2 cellular contexts compared by ENCODE assay signal in the genomic region with DNA sequence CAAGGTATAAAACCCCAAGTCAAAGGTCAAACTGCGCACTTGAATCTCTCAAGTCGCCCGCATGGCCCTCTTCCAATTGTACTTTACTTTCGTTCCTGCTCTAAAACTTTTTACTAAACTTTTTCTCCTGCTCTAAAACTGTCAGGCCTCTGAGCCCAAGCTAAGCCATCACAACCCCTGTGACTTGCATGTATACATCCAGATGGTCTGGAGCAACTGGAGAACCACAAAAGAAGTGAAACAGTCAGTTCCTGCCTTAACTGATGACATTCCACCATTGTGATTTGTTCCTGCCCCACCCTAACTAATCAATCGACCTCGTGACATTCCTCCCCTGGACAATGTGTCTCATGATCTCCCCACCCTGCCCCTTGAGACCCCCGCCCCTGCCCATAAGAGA.
TF ChIP-seq lines count a peak whose summit lies in the region.

No MANE protein-coding gene starts in this region.

TF ChIP-seq in HCT116, 20 proteins besides CTCF, POLR2A, EP300 and RAD21:
- TF ChIP-seq CBX3 (IDR thresholded peaks at IDR 0.05; ENCODE audit: low read depth): peak; percentile 72; the same call in 1 of the 2 replicates
- TF ChIP-seq ZNF274 (IDR thresholded peaks at IDR 0.05; ENCODE audit: low read depth, low read length): no peak
TF ChIP-seq in HCT116: peak in this region for 1.

TF ChIP-seq in K562, 482 proteins besides CTCF, POLR2A, EP300 and RAD21:
- peak; percentile 55 to 74; a peak in 3 of 4 replicates for TF ChIP-seq TRIM24 (IDR thresholded peaks at IDR 0.05)
- peak; percentile 80; the same call in 1 of the 2 replicates for TF ChIP-seq CBX1 (IDR thresholded peaks at IDR 0.05; ENCODE audit: low read depth)
- peak; percentile 99 for TF ChIP-seq CBX5 (IDR thresholded peaks at IDR 0.05; ENCODE audit: borderline replicate concordance, low read depth)
- TF ChIP-seq CBX3 (IDR thresholded peaks at IDR 0.05; ENCODE audit: borderline replicate concordance in 1 of 2, low read length in 2 of 2): peak in 1 of 2 experiments; percentile 91; a peak in 2 of 3 replicates
- TF ChIP-seq, protein P1, sequence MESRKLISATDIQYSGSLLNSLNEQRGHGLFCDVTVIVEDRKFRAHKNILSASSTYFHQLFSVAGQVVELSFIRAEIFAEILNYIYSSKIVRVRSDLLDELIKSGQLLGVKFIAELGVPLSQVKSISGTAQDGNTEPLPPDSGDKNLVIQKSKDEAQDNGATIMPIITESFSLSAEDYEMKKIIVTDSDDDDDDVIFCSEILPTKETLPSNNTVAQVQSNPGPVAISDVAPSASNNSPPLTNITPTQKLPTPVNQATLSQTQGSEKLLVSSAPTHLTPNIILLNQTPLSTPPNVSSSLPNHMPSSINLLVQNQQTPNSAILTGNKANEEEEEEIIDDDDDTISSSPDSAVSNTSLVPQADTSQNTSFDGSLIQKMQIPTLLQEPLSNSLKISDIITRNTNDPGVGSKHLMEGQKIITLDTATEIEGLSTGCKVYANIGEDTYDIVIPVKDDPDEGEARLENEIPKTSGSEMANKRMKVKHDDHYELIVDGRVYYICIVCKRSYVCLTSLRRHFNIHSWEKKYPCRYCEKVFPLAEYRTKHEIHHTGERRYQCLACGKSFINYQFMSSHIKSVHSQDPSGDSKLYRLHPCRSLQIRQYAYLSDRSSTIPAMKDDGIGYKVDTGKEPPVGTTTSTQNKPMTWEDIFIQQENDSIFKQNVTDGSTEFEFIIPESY (CRISPR knock-in tag; IDR thresholded peaks at IDR 0.05): 0 out of 2 replicates have a peak, but pooled peaks have one; percentile 14
- TF ChIP-seq SMAD2 (IDR thresholded peaks at IDR 0.05; ENCODE audit: low read depth, low read length): no peak
- TF ChIP-seq, protein P2, sequence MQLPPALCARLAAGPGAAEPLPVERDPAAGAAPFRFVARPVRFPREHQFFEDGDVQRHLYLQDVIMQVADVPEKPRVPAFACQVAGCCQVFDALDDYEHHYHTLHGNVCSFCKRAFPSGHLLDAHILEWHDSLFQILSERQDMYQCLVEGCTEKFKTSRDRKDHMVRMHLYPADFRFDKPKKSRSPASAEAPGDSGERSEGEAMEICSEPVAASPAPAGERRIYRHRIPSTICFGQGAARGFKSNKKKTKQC (CRISPR knock-in tag; IDR thresholded peaks at IDR 0.05): 0 out of 2 replicates have a peak, but pooled peaks have one; percentile 38
- peak; percentile 49 for TF ChIP-seq NFE2 (IDR thresholded peaks at IDR 0.05; ENCODE audit: low read depth)
- TF ChIP-seq, protein P3, sequence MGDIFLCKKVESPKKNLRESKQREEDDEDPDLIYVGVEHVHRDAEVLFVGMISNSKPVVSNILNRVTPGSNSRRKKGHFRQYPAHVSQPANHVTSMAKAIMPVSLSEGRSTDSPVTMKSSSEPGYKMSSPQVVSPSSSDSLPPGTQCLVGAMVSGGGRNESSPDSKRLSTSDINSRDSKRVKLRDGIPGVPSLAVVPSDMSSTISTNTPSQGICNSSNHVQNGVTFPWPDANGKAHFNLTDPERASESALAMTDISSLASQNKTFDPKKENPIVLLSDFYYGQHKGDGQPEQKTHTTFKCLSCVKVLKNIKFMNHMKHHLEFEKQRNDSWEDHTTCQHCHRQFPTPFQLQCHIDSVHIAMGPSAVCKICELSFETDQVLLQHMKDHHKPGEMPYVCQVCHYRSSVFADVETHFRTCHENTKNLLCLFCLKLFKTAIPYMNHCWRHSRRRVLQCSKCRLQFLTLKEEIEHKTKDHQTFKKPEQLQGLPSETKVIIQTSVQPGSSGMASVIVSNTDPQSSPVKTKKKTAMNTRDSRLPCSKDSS (IDR thresholded peaks at IDR 0.05; ENCODE audit: low read depth, partially characterized antibody): peak; percentile 57
- TF ChIP-seq ZNF445 (CRISPR knock-in tag; IDR thresholded peaks at IDR 0.05; ENCODE audit: low read depth): peak; percentile 91
- no peak for TF ChIP-seq ETV5 (CRISPR knock-in tag; IDR thresholded peaks at IDR 0.05; ENCODE audit: low read depth)
- TF ChIP-seq TRIM28 (IDR thresholded peaks at IDR 0.05): peak; percentile 85; the same call in 1 of the 2 replicates
- TF ChIP-seq ZFPM2 (CRISPR knock-in tag; IDR thresholded peaks at IDR 0.05): no peak
